ENCODE assay signal across 8 cellular contexts in the genomic region with DNA sequence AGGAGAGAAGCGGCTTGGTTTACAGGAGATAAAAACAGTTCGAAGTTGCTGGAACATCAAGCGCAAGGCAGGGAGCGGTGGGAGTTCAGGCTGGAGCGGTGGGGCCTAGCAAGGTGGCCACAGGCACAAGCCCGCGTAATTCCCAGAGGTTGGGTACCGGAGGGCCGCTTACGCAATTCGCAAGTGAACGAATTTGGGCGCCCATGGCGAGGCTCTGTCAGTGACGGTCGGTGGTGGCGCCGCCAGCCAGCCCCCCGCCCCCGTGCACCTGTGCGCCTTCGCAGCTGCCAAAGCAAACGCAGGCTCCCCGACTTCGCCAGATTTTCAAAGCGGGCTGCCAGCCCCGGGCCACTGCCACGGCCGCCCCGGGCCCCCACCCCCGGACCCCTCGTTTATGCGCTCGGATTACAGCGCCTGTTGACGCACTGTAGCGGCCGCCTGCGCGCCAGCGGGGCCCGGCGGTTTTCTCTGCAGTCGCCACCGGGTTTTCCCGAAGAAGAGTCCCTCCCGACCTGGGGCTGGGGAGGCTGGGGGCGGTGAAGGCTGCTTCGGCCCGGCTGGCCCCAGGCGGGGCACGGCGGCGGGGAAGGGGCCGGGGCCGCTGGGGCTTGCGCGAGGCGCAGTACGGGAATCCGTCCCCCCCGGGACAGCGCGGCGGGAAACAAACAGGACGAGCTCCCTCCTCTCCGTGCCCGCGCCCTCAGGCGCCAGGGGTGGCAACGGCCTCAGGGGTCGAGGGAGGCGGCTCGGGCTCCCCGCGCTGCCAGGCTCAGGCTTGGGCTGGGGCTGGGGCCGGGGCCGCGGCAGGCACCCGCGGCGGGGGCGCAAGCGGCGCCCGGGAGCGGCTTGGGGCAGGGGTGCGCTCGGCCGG. TPM values are rescaled to one million over a fixed set of nuclear protein-coding genes. Genes with fewer than 3 reads are reported as not detected.
DNase-seq lines count a peak whose midpoint lies in the region; ATAC-seq and TF ChIP-seq lines count a peak whose summit lies in the region.

No MANE protein-coding gene starts in this region.

- H3K9me3 ChIP-seq in OCI-LY1 (ENCODE audit: low read length) (no peaks in the 10 kb centered on the region), neuronal stem cell (replicated peaks in 1 of 2; ENCODE audit: control insufficient read depth in 2 of 2, insufficient read depth in 1 of 2, low read depth in 1 of 2, low read length in 2 of 2) (no peaks in the 10 kb centered on the region), thyroid gland (no peaks in the 10 kb centered on the region)

- H2AK5ac ChIP-seq in neuronal stem cell (ENCODE audit: low read depth, low read length) = no peak overlapping the region

- H2BK15ac ChIP-seq in neuronal stem cell (ENCODE audit: low read length) = no peak overlapping the region

- peak overlapping the region; percentile 87 for H3K18ac ChIP-seq in neuronal stem cell (ENCODE audit: low read length)

- H3K79me2 ChIP-seq in OCI-LY1 (ENCODE audit: insufficient read depth, low read length) = peaks cover 14% of the 10 kb centered on the region

- DNase-seq in NCI-H2107 treated with DMSO at 0.1 percent for 48 hours (lab: John Stamatoyannopoulos, UW; ENCODE audit: unreplicated experiment) (peak; percentile 45), NCI-H2107 (lab: John Stamatoyannopoulos, UW) (no peak), foreskin fibroblast (peak in 1 of 2 donors; percentile 48), neuronal stem cell (ENCODE audit: low spot score) (peak; percentile 29), thyroid gland (peak; percentile 45 to 54)
- peak; percentile 15 to 43 for DNase-seq in activated T-helper 1 cell treated with anti-CD3 and anti-CD28 coated beads, Interleukin-2, amount 50 U/mL, for 16 hours (ENCODE audit: low read depth in 1 of 2, low spot score in 1 of 2)

- TF ChIP-seq CTCF in OCI-LY1 (IDR thresholded peaks at IDR 0.05; ENCODE audit: low read length) = no peak
- TF ChIP-seq CTCF in foreskin fibroblast (IDR thresholded peaks at IDR 0.05; ENCODE audit: low read depth, low read length) = no peak
- no peak for TF ChIP-seq CTCF in thyroid gland (IDR thresholded peaks at IDR 0.05)

- peak overlapping the region; percentile 59 for H3K23ac ChIP-seq in neuronal stem cell (ENCODE audit: low read depth, low read length, poor library complexity)

- H3K79me1 ChIP-seq in neuronal stem cell (ENCODE audit: low read depth, low read length) = no peaks in the 10 kb centered on the region

- peaks cover 33% of the 10 kb centered on the region for H3K4me1 ChIP-seq in OCI-LY1 (ENCODE audit: insufficient read depth, low read length, severe bottlenecking)
- peaks cover 2% of the 10 kb centered on the region in 2 donors for H3K4me1 ChIP-seq in neuronal stem cell (ENCODE audit: control insufficient read depth in 2 of 2, insufficient read depth in 1 of 2, low read depth in 1 of 2, low read length in 2 of 2)
- H3K4me1 ChIP-seq in thyroid gland = peaks cover 0 to 18% of the 10 kb centered on the region in 2 donors

- WGBS in neuronal stem cell (ENCODE audit: extremely low coverage in 2 of 2, insufficient read length in 2 of 2, insufficient replicate concordance in 1 of 2), 2 donors = no CpG with 5 or more reads among the region's 90 CpGs
- WGBS in thyroid gland, 2 donors = 1 to 3% methylated on average over 21 to 29 of the region's 90 CpGs

- no peak overlapping the region for H4K91ac ChIP-seq in neuronal stem cell (ENCODE audit: low read depth, low read length, poor library complexity)

- TF ChIP-seq POLR2A in thyroid gland (IDR thresholded peaks at IDR 0.05) = no peak

- H3K27me3 ChIP-seq in OCI-LY1 (ENCODE audit: insufficient read depth, low read length) (no peaks in the 10 kb centered on the region), neuronal stem cell (ENCODE audit: control insufficient read depth in 3 of 3, insufficient read depth in 3 of 3, low read depth in 1 of 3, low read length in 3 of 3) (peaks cover 0 to 28% (median 3%) of the 10 kb centered on the region in 3 experiments), thyroid gland (no peaks in the 10 kb centered on the region)

- peaks cover 29% of the 10 kb centered on the region for H3K36me3 ChIP-seq in OCI-LY1 (ENCODE audit: insufficient read depth, low read length)
- no peaks in the 10 kb centered on the region for H3K36me3 ChIP-seq in neuronal stem cell (replicated peaks in 1 of 2; ENCODE audit: control insufficient read depth in 2 of 2, insufficient read depth in 2 of 2, low read length in 2 of 2)
- no peaks in the 10 kb centered on the region for H3K36me3 ChIP-seq in thyroid gland

- intact Hi-C loops in thyroid gland (cut with DNase I) = no loop called here

- peak overlapping the region; percentile 45; the same call in 1 of the 2 replicates for H2AFZ ChIP-seq in OCI-LY1 (ENCODE audit: low read length)
- peak overlapping the region; percentile 92 for H2AFZ ChIP-seq in neuronal stem cell (ENCODE audit: low read length)

- H4K8ac ChIP-seq in neuronal stem cell (ENCODE audit: low read depth, low read length) = no peak overlapping the region

- no peaks in the 10 kb centered on the region for H4K20me1 ChIP-seq in OCI-LY1 (ENCODE audit: insufficient read depth, low read length)

- peak overlapping the region; percentile 80 for H3K9ac ChIP-seq in OCI-LY1 (ENCODE audit: low read length)
- H3K9ac ChIP-seq in neuronal stem cell (ENCODE audit: low read depth, low read length, poor library complexity) = peak overlapping the region; percentile 82

- H3K9me2 ChIP-seq in OCI-LY1 (ENCODE audit: low read depth, low read length) = no peaks in the 10 kb centered on the region

- no peak overlapping the region for H3K4ac ChIP-seq in neuronal stem cell (ENCODE audit: low read length)

- H3K27ac ChIP-seq in OCI-LY1 (ENCODE audit: low read depth, low read length, poor library complexity, severe bottlenecking) = peak overlapping the region; percentile 86
- H3K27ac ChIP-seq in neuronal stem cell (replicated peaks; ENCODE audit: low read length) = no peak overlapping the region
- peak overlapping the region; percentile 71 to 88 (median 88) for H3K27ac ChIP-seq in thyroid gland

- no peaks in the 10 kb centered on the region for H3F3A ChIP-seq in OCI-LY1 (ENCODE audit: insufficient read depth, low read length)

- ATAC-seq in HG02943 (IDR thresholded peaks at IDR 0.05; ENCODE audit: low read depth, unreplicated experiment) = peak; percentile 20

- no peak overlapping the region for H2BK12ac ChIP-seq in neuronal stem cell (ENCODE audit: low read length)

- no peak overlapping the region for H2BK120ac ChIP-seq in neuronal stem cell (ENCODE audit: low read depth, low read length)

- H2BK5ac ChIP-seq in neuronal stem cell (ENCODE audit: low read length) = no peak overlapping the region

- H3K4me2 ChIP-seq in OCI-LY1 (ENCODE audit: low read length) (peak overlapping the region; percentile 82), neuronal stem cell (ENCODE audit: insufficient read depth, low read length, poor library complexity, severe bottlenecking) (peak overlapping the region; percentile 95)

- H3K14ac ChIP-seq in neuronal stem cell (ENCODE audit: low read length) = peak overlapping the region; percentile 48

- H3K4me3 ChIP-seq in OCI-LY1 (ENCODE audit: low read depth, low read length, poor library complexity, severe bottlenecking) (peak overlapping the region; percentile 83), foreskin fibroblast (ENCODE audit: low read depth in 1 of 2, low read length in 2 of 2) (peak overlapping the region; percentile 59 to 68), neuronal stem cell (ENCODE audit: low read length in 2 of 2) (peak overlapping the region; percentile 58 to 76), thyroid gland (replicated peaks in 1 of 3) (peak overlapping the region; percentile 58 to 92 (median 86))

RNA-seq across cellular contexts. Expression of a gene that starts 0.7 kb away (rescaled TPM):
- polyA plus RNA-seq in neuronal stem cell (2013, experiment 1 of 2) = 1.9 TPM
- 2.0 TPM for polyA plus RNA-seq in neuronal stem cell (2013, experiment 2 of 2)
- total RNA-seq in thyroid gland = 10 to 100 TPM; 15.0 to 38.7 (median 23.8) TPM
